Comparison of ENCODE assay signal across 9 cellular contexts in genomic region chr14:105399441-105399775, GRCh38. TPM values are rescaled to one million over a fixed set of nuclear protein-coding genes. Genes with fewer than 3 reads are reported as not detected.
DNase-seq lines count a peak whose midpoint lies in the region; ATAC-seq and TF ChIP-seq lines count a peak whose summit lies in the region.
"Had no signal": no experiment of that assay in that cellular context is flagged by ENCODE, and none has a peak within 500 bp of the region (broad histone marks: within the 10 kb centered on the region; RNA-seq: fewer than 3 reads in every experiment).

No MANE protein-coding gene starts in this region.

- H4K20me1 ChIP-seq in H9 (ENCODE audit: control insufficient read depth, insufficient read depth, insufficient read length), result no peaks in the 10 kb centered on the region

- no peaks in the 10 kb centered on the region for H3K23me2 ChIP-seq in H9 (ENCODE audit: insufficient read length, low read depth, low read length, poor library complexity, severe bottlenecking)

- no peak overlapping the region for H3K18ac ChIP-seq in H9 (ENCODE audit: insufficient read length, low read depth, low read length)

- H3K27me3 Mint-ChIP-seq in H9 (ENCODE audit: low read depth), result peaks cover 65% of the 10 kb centered on the region
- no peaks in the 10 kb centered on the region for H3K27me3 Mint-ChIP-seq in activated CD4-positive, alpha-beta memory T cell treated with anti-CD3 and anti-CD28 coated beads, Interleukin-2, amount 10 ng/mL, durations not matched to agents 7 days and 5 days

- no peak for DNase-seq in H9
- no peak for DNase-seq in activated CD4-positive, alpha-beta memory T cell treated with anti-CD3 and anti-CD28 coated beads, Interleukin-2, amount 10 ng/mL, durations not matched to agents 7 days and 5 days
- peak in 2 of 3 donors; percentile 45 to 54 for DNase-seq in right cardiac atrium
- DNase-seq in spleen, result peak; percentile 77
- no peak for DNase-seq in NCI-H2107 treated with DMSO at 0.1 percent for 48 hours (lab: John Stamatoyannopoulos, UW; ENCODE audit: unreplicated experiment)
- DNase-seq in iPS-NIHi11 (ENCODE audit: low spot score), result no peak
- DNase-seq: activated CD4-positive, alpha-beta T cell treated with anti-CD3 and anti-CD28 coated beads, Interleukin-2, amount 50 U/mL, for 1 hour; stimulated activated CD8-positive, alpha-beta memory T cell treated with anti-CD3 and anti-CD28 coated beads, Interleukin-4, amount 100 ng/mL, for 48 hours had no signal

- no peak overlapping the region for H3K14ac ChIP-seq in H9 (ENCODE audit: insufficient read depth, low read length)

- no peak overlapping the region for H3K4ac ChIP-seq in H9 (ENCODE audit: low read depth, low read length)

- no peak overlapping the region for H2BK12ac ChIP-seq in H9 (ENCODE audit: insufficient read length, low read depth, low read length)

- no peak overlapping the region for H3K27ac ChIP-seq in H9 (ENCODE audit: insufficient read length, low read depth, low read length)
- H3K27ac ChIP-seq in right cardiac atrium (ENCODE audit: low read length), result no peak overlapping the region
- peak overlapping the region in 4 of 8 donors; percentile 94 to 97 (median 94) for H3K27ac ChIP-seq in spleen

- H4K91ac ChIP-seq in H9 (ENCODE audit: insufficient read length, low read depth, low read length), result no peak overlapping the region

- H4K5ac ChIP-seq in H9 (ENCODE audit: insufficient read length, low read depth, low read length), result no peak overlapping the region

- peak overlapping the region; percentile 23 to 35; a peak in 2 of 5 replicates for H3K4me3 Mint-ChIP-seq in H9
- peak overlapping the region; percentile 89 for H3K4me3 Mint-ChIP-seq in activated CD4-positive, alpha-beta memory T cell treated with anti-CD3 and anti-CD28 coated beads, Interleukin-2, amount 10 ng/mL, durations not matched to agents 7 days and 5 days

- H3K9me3 ChIP-seq in H9 (ENCODE audit: control insufficient read depth, low read depth, low read length) (peaks cover 16% of the 10 kb centered on the region), right cardiac atrium (ENCODE audit: control insufficient read depth, low read length) (no peaks in the 10 kb centered on the region), spleen (peaks cover 0 to 23% (median 7%) of the 10 kb centered on the region in 8 donors)

- no peak overlapping the region for H2AK5ac ChIP-seq in H9 (ENCODE audit: insufficient read length, low read length)

- H3K79me1 ChIP-seq in H9 (ENCODE audit: insufficient read depth, low read depth, low read length, poor library complexity, severe bottlenecking), result no peaks in the 10 kb centered on the region

- H3K79me2 ChIP-seq in H9 (ENCODE audit: insufficient read depth, low read length), result no peaks in the 10 kb centered on the region

- no peak for TF ChIP-seq CTCF in H9 (conservative IDR thresholded peaks at IDR 0.05)
- TF ChIP-seq CTCF in spleen (IDR thresholded peaks at IDR 0.05 in 8 of 11, conservative IDR thresholded peaks at IDR 0.05 in 3 of 11), result no peak

- intact Hi-C loops in right cardiac atrium (cut with DNase I) (no loop called here), spleen (cut with DNase I; ENCODE audit: low total_unique reads) (no loop called here)

- peaks cover 49 to 62% of the 10 kb centered on the region in 2 experiments for H3K9me3 Mint-ChIP-seq in H9
- peaks cover 4% of the 10 kb centered on the region for H3K9me3 Mint-ChIP-seq in activated CD4-positive, alpha-beta memory T cell treated with anti-CD3 and anti-CD28 coated beads, Interleukin-2, amount 10 ng/mL, durations not matched to agents 7 days and 5 days

- H3K36me3 ChIP-seq in spleen, result peaks cover 0 to 28% (median 9%) of the 10 kb centered on the region in 6 donors

- no peak overlapping the region for H2BK20ac ChIP-seq in H9 (ENCODE audit: low read depth, low read length, poor library complexity, severe bottlenecking)

- no peaks in the 10 kb centered on the region for H3K27me3 ChIP-seq in H9 (ENCODE audit: insufficient read depth, low read length)
- no peaks in the 10 kb centered on the region for H3K27me3 ChIP-seq in right cardiac atrium (ENCODE audit: control insufficient read depth, insufficient read depth)
- no peaks in the 10 kb centered on the region for H3K27me3 ChIP-seq in spleen (replicated peaks in 1 of 7)

- CTCF ChIA-PET in activated CD4-positive, alpha-beta memory T cell treated with anti-CD3 and anti-CD28 coated beads, Interleukin-2, amount 10 ng/mL, durations not matched to agents 7 days and 5 days (lab: Charles Lee), result interaction anchor here (1.4 kb wide), 1 partner anchor 81 kb away, joined by 3 read pairs; no protein-coding TSS in a partner anchor

- no peak overlapping the region; the same call in 1 of the 2 replicates for H2BK15ac ChIP-seq in H9 (ENCODE audit: low read depth, low read length)

- H3K9ac ChIP-seq in H9 (ENCODE audit: extremely low read depth, insufficient read length, low read length), result no peak overlapping the region

- no peak overlapping the region for H2AFZ ChIP-seq in H9 (ENCODE audit: low read length)

- H2BK5ac ChIP-seq in H9 (ENCODE audit: insufficient read length, low read length), result no peak overlapping the region

- H3K56ac ChIP-seq in H9 (ENCODE audit: insufficient read length, low read depth, low read length), result no peak overlapping the region

- H3T11ph ChIP-seq in H9 (ENCODE audit: low read length), result no peak overlapping the region

- no peak for ATAC-seq in right cardiac atrium
- ATAC-seq in GM21619 (IDR thresholded peaks at IDR 0.05; ENCODE audit: unreplicated experiment), result no peak

- peak overlapping the region; percentile 84 for H3K4me3 ChIP-seq in right cardiac atrium (ENCODE audit: low read length)
- peak overlapping the region; percentile 59 to 79 (median 72) for H3K4me3 ChIP-seq in spleen

- no peak overlapping the region for H2BK120ac ChIP-seq in H9 (ENCODE audit: low read depth, low read length, poor library complexity, severe bottlenecking)

- 0 out of 4 replicates have a peak, but pooled peaks cover 0 to 3% of the 10 kb centered on the region in 2 experiments for H3K4me1 Mint-ChIP-seq in H9
- H3K4me1 Mint-ChIP-seq in activated CD4-positive, alpha-beta memory T cell treated with anti-CD3 and anti-CD28 coated beads, Interleukin-2, amount 10 ng/mL, durations not matched to agents 7 days and 5 days, result peaks cover 29% of the 10 kb centered on the region

- H3K23ac ChIP-seq in H9 (ENCODE audit: insufficient read length, low read depth, low read length), result no peak overlapping the region

- H3K4me2 ChIP-seq in H9 (ENCODE audit: insufficient read depth, insufficient read length, low read length), result no peak overlapping the region

- H3K36me3 Mint-ChIP-seq in H9 (ENCODE audit: insufficient read depth in 1 of 3, low read depth in 3 of 3), result peaks cover 38 to 49% (median 48%) of the 10 kb centered on the region in 3 experiments
- peaks cover 28% of the 10 kb centered on the region for H3K36me3 Mint-ChIP-seq in activated CD4-positive, alpha-beta memory T cell treated with anti-CD3 and anti-CD28 coated beads, Interleukin-2, amount 10 ng/mL, durations not matched to agents 7 days and 5 days (ENCODE audit: low read depth)

- no peak for TF ChIP-seq POLR2A in spleen (IDR thresholded peaks at IDR 0.05)

- POLR2A ChIA-PET in activated CD4-positive, alpha-beta memory T cell treated with anti-CD3 and anti-CD28 coated beads, Interleukin-2, amount 10 ng/mL, durations not matched to agents 7 days and 5 days (lab: Charles Lee), result interaction anchor here (0.6 to 2.3 kb wide), 6 partner anchors 10 to 82 kb away, joined by 3 to 11 read pairs (median 8); partner anchors contain the start of gene MTA1

- H3K27ac Mint-ChIP-seq in H9, result no peak overlapping the region
- peak overlapping the region; percentile 82 for H3K27ac Mint-ChIP-seq in activated CD4-positive, alpha-beta memory T cell treated with anti-CD3 and anti-CD28 coated beads, Interleukin-2, amount 10 ng/mL, durations not matched to agents 7 days and 5 days

- H3K4me1 ChIP-seq in H9 (ENCODE audit: insufficient read depth, low read length), result no peaks in the 10 kb centered on the region
- peaks cover 5% of the 10 kb centered on the region for H3K4me1 ChIP-seq in right cardiac atrium (ENCODE audit: control insufficient read depth, insufficient read depth, low read length)
- peaks cover 10 to 55% (median 32%) of the 10 kb centered on the region in 6 donors for H3K4me1 ChIP-seq in spleen

- no peak overlapping the region for H4K8ac ChIP-seq in H9 (replicated peaks; ENCODE audit: insufficient read length, low read depth, low read length)

- no CpG with 5 or more reads among the region's 9 CpGs for WGBS in H9 (ENCODE audit: extremely low coverage, insufficient read length, low lambda C conversion rate)
- 78% methylated on average over 9 of the region's 9 CpGs for WGBS in right cardiac atrium
- WGBS in spleen, 5 donors, result 84 to 93% (median 88%) methylated on average over 2 to 9 of the region's 9 CpGs

RNA-seq across cellular contexts. Expression of gene TEX22, which starts 1.1 kb away (rescaled TPM):
- total RNA-seq in H9 (2021) (0.50 and 0.83 TPM in 2 replicates), right cardiac atrium (1 to 10 TPM in 2 of 4 donors, under 1 TPM in 2; 0.46 to 1.9 (median 1.00) TPM), spleen (1 to 10 TPM in 5 of 7 donors, under 1 TPM in 2; 0.33 to 5.3 (median 1.8) TPM)
- total RNA-seq in activated CD4-positive, alpha-beta memory T cell treated with anti-CD3 and anti-CD28 coated beads, Interleukin-2, amount 10 ng/mL, durations not matched to agents 7 days and 5 days, result 1 to 10 TPM; 2.6 to 4.4 TPM
- polyA plus RNA-seq in right cardiac atrium (0.05 TPM), spleen (under 1 TPM; 0.33 to 0.59 (median 0.54) TPM)

RNA-seq across cellular contexts. Expression of gene MTA1, which starts 20.2 kb away (rescaled TPM):
- 222 and 230 TPM in 2 replicates for total RNA-seq in H9 (2021)
- total RNA-seq in activated CD4-positive, alpha-beta memory T cell treated with anti-CD3 and anti-CD28 coated beads, Interleukin-2, amount 10 ng/mL, durations not matched to agents 7 days and 5 days, result 100 to 1,000 TPM in 1 of 2 experiments, 10 to 100 TPM in 1; 98.5 to 103 TPM
- 100 to 1,000 TPM; 121 to 179 (median 157) TPM for total RNA-seq in right cardiac atrium
- polyA plus RNA-seq in right cardiac atrium, result 131 TPM
- 100 to 1,000 TPM in 3 of 7 donors, 10 to 100 TPM in 4; 63.7 to 128 (median 82.6) TPM for total RNA-seq in spleen
- polyA plus RNA-seq in spleen, result 10 to 100 TPM; 33.0 to 83.1 (median 52.6) TPM

Comparison
In these comparisons a context has a peak if more than half of its experiments do, and no peak if none do; other contexts are left out.
1. DNase-seq: peak in right cardiac atrium (2 of 3) and spleen (single experiment); none in H9 (single experiment), activated CD4-positive, alpha-beta memory T cell treated with anti-CD3 and anti-CD28 coated beads, Interleukin-2, amount 10 ng/mL, durations not matched to agents 7 days and 5 days (single experiment), NCI-H2107 treated with DMSO at 0.1 percent for 48 hours (single experiment) and iPS-NIHi11 (single experiment).